8 cellular contexts compared by ENCODE assay signal in the genomic region with DNA sequence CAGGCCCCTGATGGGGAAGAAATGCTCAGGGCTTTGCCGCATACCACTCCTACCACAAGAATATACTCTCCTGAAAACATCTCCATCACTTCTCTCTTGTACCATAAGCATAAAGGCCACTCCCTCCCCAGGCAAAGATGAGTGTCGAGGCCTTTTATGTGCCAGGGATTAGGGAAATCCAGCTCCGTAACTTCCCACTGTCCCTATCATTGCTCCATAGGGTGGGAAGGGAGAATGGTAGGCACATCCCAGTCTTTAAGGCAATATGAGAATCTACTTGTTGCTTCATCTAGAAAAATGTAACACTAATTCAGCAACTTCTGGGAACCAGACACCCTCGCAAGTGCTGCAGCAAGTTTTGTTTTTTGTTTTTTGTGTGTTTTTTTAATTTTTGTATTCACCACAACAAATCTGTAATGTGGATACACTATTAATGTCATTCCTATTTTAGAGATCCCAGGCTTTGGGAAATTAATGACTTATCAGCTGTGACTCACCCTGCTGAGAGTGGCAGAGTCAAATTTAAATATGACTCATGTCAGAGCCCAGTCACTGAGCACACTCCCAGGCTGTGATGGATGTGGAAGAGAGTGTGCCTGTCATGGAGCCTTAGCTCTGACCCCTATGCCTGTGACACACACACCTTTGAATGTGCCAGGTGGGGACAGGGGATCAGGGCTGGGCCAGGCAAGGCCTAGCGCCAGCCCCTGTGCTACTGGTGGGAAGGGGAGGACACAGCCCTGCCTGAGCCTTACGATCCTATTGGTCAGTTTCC. TPM values are rescaled to one million over a fixed set of nuclear protein-coding genes. Genes with fewer than 3 reads are reported as not detected.
DNase-seq lines count a peak whose midpoint lies in the region; ATAC-seq and TF ChIP-seq lines count a peak whose summit lies in the region.

No MANE protein-coding gene starts in this region.

- no peak for TF ChIP-seq CTCF in esophagus muscularis mucosa (IDR thresholded peaks at IDR 0.05)

- H3K9me3 ChIP-seq in esophagus muscularis mucosa: no peaks in the 10 kb centered on the region

- no peaks in the 10 kb centered on the region for H3K27me3 ChIP-seq in esophagus muscularis mucosa

- peaks cover 31 to 76% (median 67%) of the 10 kb centered on the region in 4 donors for H3K4me1 ChIP-seq in esophagus muscularis mucosa

- intact Hi-C loops in esophagus muscularis mucosa (cut with DNase I): no loop called here

- peak overlapping the region; percentile 27 for H3K27ac ChIP-seq in angular gyrus (ENCODE audit: low read depth, low read length)
- no peak overlapping the region for H3K27ac ChIP-seq in esophagus muscularis mucosa (replicated peaks in 1 of 4)

- ATAC-seq in HG03565 (IDR thresholded peaks at IDR 0.05; ENCODE audit: unreplicated experiment): peak; percentile 33
- peak; percentile 34 for ATAC-seq in left lobe of liver
- ATAC-seq in GM21576 (IDR thresholded peaks at IDR 0.05; ENCODE audit: unreplicated experiment): no peak

- 83% methylated on average over 6 of the region's 6 CpGs for WGBS in esophagus muscularis mucosa

- peak; percentile 11 for DNase-seq in stimulated activated naive CD4-positive, alpha-beta T cell treated with Interleukin-2 at 50 U/mL for 16 hours (lab: John Stamatoyannopoulos, UW)
- no peak for DNase-seq in stimulated activated naive CD4-positive, alpha-beta T cell (lab: John Stamatoyannopoulos, UW)
- no peak for DNase-seq in left lobe of liver (ENCODE audit: low spot score)
- no peak for DNase-seq in NCI-H2081 treated with DMSO at 0.1 percent for 48 hours (lab: John Stamatoyannopoulos, UW)
- no peak for DNase-seq in esophagus muscularis mucosa (ENCODE audit: extremely low spot score)

- no peak for TF ChIP-seq EP300 in esophagus muscularis mucosa (IDR thresholded peaks at IDR 0.05)

- peaks cover 0 to 13% (median 6%) of the 10 kb centered on the region in 4 donors for H3K36me3 ChIP-seq in esophagus muscularis mucosa

- TF ChIP-seq POLR2A in esophagus muscularis mucosa (IDR thresholded peaks at IDR 0.05; ENCODE audit: low read depth): no peak

- H3K4me3 ChIP-seq in esophagus muscularis mucosa: no peak overlapping the region

RNA-seq across cellular contexts. Expression of a gene that starts 23.4 kb away (rescaled TPM):
- total RNA-seq in left lobe of liver (9.7 TPM), esophagus muscularis mucosa (10 to 100 TPM; 25.7 to 35.6 (median 29.7) TPM)
